Comparison of ENCODE assay signal across 8 cellular contexts in the genomic region with DNA sequence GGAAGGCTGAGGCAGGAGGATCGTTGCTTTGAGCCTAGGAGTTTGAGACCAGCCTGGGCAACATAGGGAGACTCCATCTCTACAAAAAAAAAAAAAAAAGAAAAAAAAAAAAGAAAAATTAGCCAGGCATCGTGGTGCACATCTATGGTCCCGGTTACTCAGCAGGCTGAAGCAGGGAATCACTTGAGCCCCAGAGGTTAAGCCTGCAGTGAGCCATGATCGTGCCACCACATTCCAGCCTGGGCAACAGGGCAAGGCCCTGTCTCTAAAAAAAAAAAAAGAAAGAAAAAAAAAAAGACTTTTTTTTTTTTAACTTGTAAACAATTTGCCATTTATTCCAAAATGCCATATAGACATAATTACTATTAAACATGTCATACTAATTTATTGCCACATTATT.
DNase-seq lines count a peak whose midpoint lies in the region; ATAC-seq and TF ChIP-seq lines count a peak whose summit lies in the region.
"Had no signal": no experiment of that assay in that cellular context is flagged by ENCODE, and none has a peak within 500 bp of the region (broad histone marks: within the 10 kb centered on the region; RNA-seq: fewer than 3 reads in every experiment).

No MANE protein-coding gene starts in this region.

- in situ Hi-C loops in G401 (cut with HindIII; ENCODE audit: low sequenced_read_pairs), result no loop called here

- no peaks in the 10 kb centered on the region for H4K20me1 ChIP-seq in DND-41 (ENCODE audit: insufficient read depth, low read length)
- no peaks in the 10 kb centered on the region for H4K20me1 ChIP-seq in OCI-LY1 (ENCODE audit: insufficient read depth, low read length)

- H2AFZ ChIP-seq in DND-41 (ENCODE audit: low read depth, low read length), result no peak overlapping the region
- H2AFZ ChIP-seq in OCI-LY1 (ENCODE audit: low read length), result no peak overlapping the region

- TF ChIP-seq CTCF in DND-41 (IDR thresholded peaks at IDR 0.05; ENCODE audit: borderline replicate concordance, extremely low read depth, low read length, poor library complexity, severe bottlenecking), result no peak
- no peak for TF ChIP-seq CTCF in OCI-LY1 (IDR thresholded peaks at IDR 0.05; ENCODE audit: low read length)
- no peak for TF ChIP-seq CTCF in spleen (IDR thresholded peaks at IDR 0.05 in 8 of 11, conservative IDR thresholded peaks at IDR 0.05 in 3 of 11)

- H3K27me3 ChIP-seq in DND-41 (ENCODE audit: insufficient read depth, low read length, poor library complexity) (no peaks in the 10 kb centered on the region), OCI-LY1 (ENCODE audit: insufficient read depth, low read length) (no peaks in the 10 kb centered on the region), spleen (replicated peaks in 1 of 7) (no peaks in the 10 kb centered on the region)
- no peaks in the 10 kb centered on the region for H3K27me3 ChIP-seq in effector memory CD4-positive, alpha-beta T cell (replicated peaks; ENCODE audit: control insufficient read depth, insufficient read depth, low read length, poor library complexity, severe bottlenecking)

- ATAC-seq in DND-41 (ENCODE audit: insufficient read depth, low read depth) (no peak), GM18873 (IDR thresholded peaks at IDR 0.05; ENCODE audit: low FRiP score, unreplicated experiment) (no peak)

- H3K4me1 ChIP-seq in DND-41 (ENCODE audit: insufficient read depth, low read length) (peaks cover 100% of the 10 kb centered on the region), OCI-LY1 (ENCODE audit: insufficient read depth, low read length, severe bottlenecking) (peaks cover 100% of the 10 kb centered on the region), spleen (peaks cover 14 to 97% (median 63%) of the 10 kb centered on the region in 6 donors)
- peaks cover 68% of the 10 kb centered on the region for H3K4me1 ChIP-seq in effector memory CD4-positive, alpha-beta T cell (ENCODE audit: control insufficient read depth, insufficient read depth, low read length, poor library complexity, severe bottlenecking)

- no peaks in the 10 kb centered on the region for H3K9me2 ChIP-seq in OCI-LY1 (ENCODE audit: low read depth, low read length)

- H3K36me3 ChIP-seq in DND-41 (ENCODE audit: insufficient read depth, low read length), result peaks cover 7% of the 10 kb centered on the region
- H3K36me3 ChIP-seq in OCI-LY1 (ENCODE audit: insufficient read depth, low read length), result peaks cover 13% of the 10 kb centered on the region
- no peaks in the 10 kb centered on the region for H3K36me3 ChIP-seq in effector memory CD4-positive, alpha-beta T cell (ENCODE audit: control insufficient read depth, insufficient read depth, low read length)
- H3K36me3 ChIP-seq in spleen, result peaks cover 0 to 5% (median 0%) of the 10 kb centered on the region in 6 donors

- peak overlapping the region; percentile 86 for H3K27ac ChIP-seq in DND-41 (ENCODE audit: low read length)
- peak overlapping the region; percentile 99 for H3K27ac ChIP-seq in OCI-LY1 (ENCODE audit: low read depth, low read length, poor library complexity, severe bottlenecking)
- peak overlapping the region; percentile 74 for H3K27ac ChIP-seq in effector memory CD4-positive, alpha-beta T cell (ENCODE audit: insufficient read depth, low read length, poor library complexity, severe bottlenecking)
- peak overlapping the region in 7 of 8 donors; percentile 22 to 69 (median 60) for H3K27ac ChIP-seq in spleen

- TF ChIP-seq POLR2A in spleen (IDR thresholded peaks at IDR 0.05), result no peak

- peak overlapping the region; percentile 32; the same call in 1 of the 2 replicates for H3K4me2 ChIP-seq in DND-41 (ENCODE audit: insufficient read depth, low read length)
- H3K4me2 ChIP-seq in OCI-LY1 (ENCODE audit: low read length), result peak overlapping the region; percentile 82

- DNase-seq in DND-41 (no peak), spleen (no peak), G401 (ENCODE audit: low spot score) (no peak), activated gamma-delta T cell (lab: John Stamatoyannopoulos, UW) (no peak)
- DNase-seq in effector memory CD4-positive, alpha-beta T cell, result no peak
- DNase-seq: activated B cell treated with CpG ODN at 0.5 μM for 24 hours had no signal

- no peaks in the 10 kb centered on the region for H3K9me3 ChIP-seq in DND-41 (ENCODE audit: insufficient read depth, low read length, severe bottlenecking)
- H3K9me3 ChIP-seq in OCI-LY1 (ENCODE audit: low read length), result no peaks in the 10 kb centered on the region
- H3K9me3 ChIP-seq in effector memory CD4-positive, alpha-beta T cell (ENCODE audit: control insufficient read depth, low read length), result no peaks in the 10 kb centered on the region
- H3K9me3 ChIP-seq in spleen, result no peaks in the 10 kb centered on the region

- H3K79me2 ChIP-seq in DND-41 (ENCODE audit: insufficient read depth, low read length) (peaks cover 92% of the 10 kb centered on the region), OCI-LY1 (ENCODE audit: insufficient read depth, low read length) (peaks cover 48% of the 10 kb centered on the region)

- intact Hi-C loops in spleen (cut with DNase I; ENCODE audit: low total_unique reads), result no loop called here

- peaks cover 19% of the 10 kb centered on the region; the same call in 1 of the 2 replicates for H3F3A ChIP-seq in OCI-LY1 (ENCODE audit: insufficient read depth, low read length)

- peak overlapping the region; percentile 37; the same call in 1 of the 2 replicates for H3K9ac ChIP-seq in DND-41 (ENCODE audit: low read depth, low read length)
- peak overlapping the region; percentile 70 for H3K9ac ChIP-seq in OCI-LY1 (ENCODE audit: low read length)

- no peak overlapping the region for H3K4me3 ChIP-seq in DND-41 (ENCODE audit: low read depth in 1 of 2, low read length in 2 of 2)
- H3K4me3 ChIP-seq in OCI-LY1 (ENCODE audit: low read depth, low read length, poor library complexity, severe bottlenecking), result peak overlapping the region; percentile 48
- H3K4me3 ChIP-seq in effector memory CD4-positive, alpha-beta T cell (ENCODE audit: insufficient read depth, low read depth, low read length, poor library complexity, severe bottlenecking), result no peak overlapping the region
- no peak overlapping the region for H3K4me3 ChIP-seq in spleen

- WGBS in spleen, 5 donors, result 62 to 77% (median 71%) methylated on average over 4 of the region's 4 CpGs
